34 cellular contexts compared by ENCODE assay signal in the genomic region with DNA sequence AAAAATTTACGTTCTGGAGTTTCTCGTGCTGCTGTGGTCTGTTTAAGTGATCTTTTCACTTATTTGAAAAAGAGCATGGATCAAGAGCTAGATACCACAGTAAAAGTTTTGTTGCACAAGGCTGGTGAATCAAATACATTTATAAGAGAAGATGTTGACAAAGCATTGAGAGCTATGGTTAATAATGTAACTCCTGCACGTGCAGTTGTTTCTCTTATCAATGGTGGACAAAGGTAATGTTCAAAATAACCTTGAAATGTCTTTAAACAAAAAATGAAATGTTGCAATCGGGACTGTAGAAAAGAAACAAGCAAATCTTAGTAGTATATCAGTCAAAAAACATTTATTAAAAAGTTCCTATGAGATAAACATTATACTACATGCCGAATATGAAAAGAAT.
"Had no signal": no experiment of that assay in that cellular context is flagged by ENCODE, and none has a peak within 500 bp of the region (broad histone marks: within the 10 kb centered on the region; RNA-seq: fewer than 3 reads in every experiment).

No MANE protein-coding gene starts in this region.

- H3K4me2 ChIP-seq: KMS-11 had no signal

- H3K9ac ChIP-seq: KMS-11 had no signal

- H3K9me3 ChIP-seq: MG63 had no signal

- H3K36me3 ChIP-seq: MG63 had no signal

- DNase-seq: Karpas-422, Kasumi-1, MG63, MM.1S, MV-4-11, NCI-H1048, NCI-H1092, NCI-H1092 treated with DMSO at 0.1 percent for 48 hours, NCI-H1105, NCI-H1105 treated with DMSO at 0.1 percent for 48 hours, NCI-H1417, NCI-H1417 treated with DMSO at 0.1 percent for 48 hours, NCI-H1436, NCI-H1436 treated with DMSO at 0.1 percent for 48 hours, NCI-H1694, NCI-H1694 treated with DMSO at 0.1 percent for 48 hours, NCI-H187, NCI-H187 treated with DMSO at 0.1 percent for 48 hours, NCI-H1930, NCI-H2029, NCI-H2029 treated with DMSO at 0.1 percent for 48 hours, NCI-H2081, NCI-H2081 treated with DMSO at 0.1 percent for 48 hours, NCI-H2107, NCI-H2171, NCI-H2171 treated with DMSO at 0.1 percent for 48 hours, NCI-H2227 treated with DMSO at 0.1 percent for 48 hours, NCI-H226, NCI-H345, NCI-H446, NCI-H446 treated with DMSO at 0.1 percent for 48 hours, NCI-H510A, NCI-H510A treated with DMSO at 0.1 percent for 48 hours had no signal

- H3K27me3 ChIP-seq: MG63 had no signal

- H3K4me3 ChIP-seq: MG63 had no signal

- H3K27ac ChIP-seq: KMS-11 had no signal
